15 cellular contexts compared by ENCODE assay signal in the genomic region with DNA sequence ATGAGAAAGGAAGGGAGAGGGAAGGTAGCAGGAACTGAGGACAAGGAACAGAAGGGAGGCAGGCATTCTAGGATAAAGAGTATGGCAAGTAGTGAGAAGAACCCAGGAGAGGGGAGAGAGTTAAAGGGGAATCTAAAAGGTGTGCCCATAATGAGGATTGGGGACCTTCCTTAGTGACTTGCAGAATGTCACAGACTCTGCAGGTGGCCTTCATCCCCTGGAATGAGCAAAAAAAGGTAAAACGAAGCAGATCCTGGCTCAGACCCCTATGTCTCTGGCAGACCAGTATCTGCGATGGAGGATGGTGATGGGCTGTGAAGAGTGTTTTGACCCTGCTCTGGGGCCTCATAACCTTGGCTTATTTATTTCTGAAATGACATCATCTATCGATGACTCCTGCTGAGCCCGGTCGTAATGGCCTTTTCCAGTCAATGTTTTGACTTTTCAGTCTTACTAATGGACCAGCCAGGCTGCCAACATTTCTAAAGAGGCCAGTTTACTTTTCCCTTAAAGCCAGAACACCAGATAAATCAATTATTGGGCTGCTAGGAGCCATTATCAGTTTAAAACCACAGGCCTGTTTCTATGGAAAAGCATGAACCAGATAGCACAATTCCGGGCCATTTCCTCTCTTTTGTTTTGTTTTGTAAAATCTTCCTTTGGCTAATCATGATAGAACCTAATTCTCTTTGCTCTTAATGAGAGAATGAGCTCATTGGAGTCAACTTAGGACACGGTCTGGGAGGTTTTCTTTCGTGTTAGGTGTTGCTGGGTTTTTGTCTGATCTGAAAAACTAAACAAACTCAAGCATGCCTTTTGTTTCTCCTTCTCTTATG. TPM values are rescaled to one million over a fixed set of nuclear protein-coding genes. Genes with fewer than 3 reads are reported as not detected.
DNase-seq lines count a peak whose midpoint lies in the region; ATAC-seq, FAIRE-seq and TF ChIP-seq lines count a peak whose summit lies in the region.
"Had no signal": no experiment of that assay in that cellular context is flagged by ENCODE, and none has a peak within 500 bp of the region (broad histone marks: within the 10 kb centered on the region; RNA-seq: fewer than 3 reads in every experiment).

No MANE protein-coding gene starts in this region.

- intact Hi-C loops in heart right ventricle (cut with DNase I): loop anchor here in 5 of 10 donors (2.0 to 10.0 kb wide), 4 partner anchors 53 to 94 kb away; no protein-coding TSS in a partner anchor
- intact Hi-C loops in cardiac septum (cut with DNase I): loop anchor here (5.0 kb wide), 1 partner anchor 92 kb away; a partner anchor contains a TSS
- intact Hi-C loops in endothelial cell of umbilical vein (cut with micrococcal nuclease): no loop called here

- BruUV-seq in endothelial cell of umbilical vein (replicated peaks; lab: Mats Ljungman, UMichigan): no TSS peak

- FAIRE-seq in endothelial cell of umbilical vein (lab: Jason Lieb, UNC): no peak
- no peak for FAIRE-seq in small intestine (lab: Jason Lieb, UNC)
- FAIRE-seq: frontal cortex had no signal

- peak overlapping the region in 9 of 10 donors; percentile 56 to 98 (median 91) for H3K27ac ChIP-seq in heart right ventricle
- no peak overlapping the region for H3K27ac ChIP-seq in endothelial cell of umbilical vein (ENCODE audit: insufficient read depth, low read depth, low read length)
- peak overlapping the region in 1 of 2 donors; percentile 22 for H3K27ac ChIP-seq in small intestine (ENCODE audit: low read depth in 1 of 2, low read length in 1 of 2)
- H3K27ac ChIP-seq: neutrophil had no signal

- TF ChIP-seq POLR2A in endothelial cell of umbilical vein (IDR thresholded peaks at IDR 0.05; ENCODE audit: low read depth, low read length): no peak

- no peak overlapping the region for H3K9ac ChIP-seq in endothelial cell of umbilical vein (replicated peaks; ENCODE audit: extremely low read depth, insufficient read depth, low read length)

- H3K4me1 ChIP-seq in heart right ventricle (peaks cover 9 to 85% (median 50%) of the 10 kb centered on the region in 9 donors), endothelial cell of umbilical vein (ENCODE audit: control insufficient read depth, extremely low read depth, insufficient read depth, low read length) (peaks cover 7% of the 10 kb centered on the region), small intestine (ENCODE audit: control insufficient read depth in 2 of 2, insufficient read depth in 1 of 2, low read depth in 1 of 2, low read length in 1 of 2) (no peaks in the 10 kb centered on the region)

- DNase-seq in heart right ventricle: peak in 1 of 2 donors; percentile 34
- DNase-seq in cardiac septum (ENCODE audit: low spot score): no peak
- peak; percentile 56 for DNase-seq in endothelial cell of umbilical vein (ENCODE audit: low read depth, low spot score)
- DNase-seq in omental fat pad (ENCODE audit: low spot score): no peak
- no peak for DNase-seq in small intestine
- no peak for DNase-seq in NCI-H1417 treated with DMSO at 0.1 percent for 48 hours (lab: John Stamatoyannopoulos, UW)
- DNase-seq in HFFc6: no peak
- DNase-seq: activated CD4-positive, CD25-positive, alpha-beta regulatory T cell treated with anti-CD3 and anti-CD28 coated beads, Interleukin-2, amount 50 U/mL, for 72 hours; NCI-H446; SIG-M5; stimulated activated naive CD8-positive, alpha-beta T cell treated with anti-CD3 and anti-CD28 coated beads, Interleukin-15, amount 100 ng/mL, for 72 hours had no signal

- no peaks in the 10 kb centered on the region for H3K36me3 ChIP-seq in heart right ventricle
- no peaks in the 10 kb centered on the region for H3K36me3 ChIP-seq in endothelial cell of umbilical vein (ENCODE audit: control insufficient read depth in 2 of 2, extremely low read depth in 1 of 2, insufficient read depth in 2 of 2, low read length in 2 of 2)
- no peaks in the 10 kb centered on the region for H3K36me3 ChIP-seq in small intestine (ENCODE audit: control insufficient read depth in 2 of 2, insufficient read depth in 2 of 2, low read length in 2 of 2)
- H3K36me3 ChIP-seq: neutrophil had no signal

- H3K4me2 ChIP-seq in endothelial cell of umbilical vein (ENCODE audit: insufficient read depth, low read length): no peak overlapping the region

- no peaks in the 10 kb centered on the region for H3K36me3 Mint-ChIP-seq in HFFc6 (ENCODE audit: low read depth)

- peaks cover 19% of the 10 kb centered on the region for H3K4me1 Mint-ChIP-seq in HFFc6 (ENCODE audit: low read depth)

- CTCF ChIA-PET in endothelial cell of umbilical vein (lab: Charles Lee): interaction anchor here (1.1 to 4.6 kb wide), 3 partner anchors 94 to 111 kb away, joined by 3 to 51 read pairs (median 14); no protein-coding TSS in a partner anchor

- peaks cover 0 to 57% (median 8%) of the 10 kb centered on the region in 7 donors for H3K27me3 ChIP-seq in heart right ventricle
- peaks cover 50 to 72% of the 10 kb centered on the region in 2 experiments for H3K27me3 ChIP-seq in endothelial cell of umbilical vein (ENCODE audit: control insufficient read depth in 2 of 2, insufficient read depth in 2 of 2, low read length in 2 of 2)
- peaks cover 0 to 9% of the 10 kb centered on the region in 2 donors for H3K27me3 ChIP-seq in small intestine (ENCODE audit: control insufficient read depth in 2 of 2, insufficient read depth in 2 of 2, low read length in 2 of 2)

- H3K79me2 ChIP-seq in endothelial cell of umbilical vein (ENCODE audit: control insufficient read depth, insufficient read depth, low read length): no peaks in the 10 kb centered on the region

- 27 to 36% methylated on average over 8 of the region's 8 CpGs for WGBS in heart right ventricle, 2 donors
- 65 to 79% (median 76%) methylated on average over 8 of the region's 8 CpGs for WGBS in small intestine, 3 donors

- TF ChIP-seq CTCF in heart right ventricle (IDR thresholded peaks at IDR 0.05) (no peak), endothelial cell of umbilical vein (IDR thresholded peaks at IDR 0.05; ENCODE audit: extremely low read depth in 1 of 2, insufficient read depth in 1 of 2, low read depth in 1 of 2, low read length in 2 of 2) (no peak), omental fat pad (IDR thresholded peaks at IDR 0.05) (no peak), HFFc6 (IDR thresholded peaks at IDR 0.05) (no peak)

- H3K4me3 ChIP-seq in heart right ventricle (peak overlapping the region in 2 of 10 donors; percentile 2 to 8), endothelial cell of umbilical vein (replicated peaks in 1 of 3; ENCODE audit: insufficient read depth in 1 of 3, low read depth in 1 of 3, low read length in 3 of 3) (no peak overlapping the region), small intestine (ENCODE audit: low read depth in 1 of 2, low read length in 2 of 2) (no peak overlapping the region)

- H3K9me3 Mint-ChIP-seq in HFFc6: no peaks in the 10 kb centered on the region
- H3K9me3 Mint-ChIP-seq: activated T-helper 2 cell treated with anti-CD3 and anti-CD28 coated beads, Interferon-gamma antibody, Interleukin-2, Interleukin-4, amounts not matched to agents 10 μg/mL and 5 μg/mL and 100 μg/mL, durations not matched to agents 14 hours and 24 hours and 36 hours; stimulated activated naive CD8-positive, alpha-beta T cell treated with anti-CD3 and anti-CD28 coated beads, Interleukin-15, amount 100 ng/mL, for 72 hours had no signal

- H2AFZ ChIP-seq in endothelial cell of umbilical vein (ENCODE audit: low read depth, low read length): no peak overlapping the region

- no peaks in the 10 kb centered on the region for H4K20me1 ChIP-seq in endothelial cell of umbilical vein (replicated peaks; ENCODE audit: control insufficient read depth, extremely low read depth, insufficient read depth, low read length)

- no peaks in the 10 kb centered on the region for H3K9me1 ChIP-seq in endothelial cell of umbilical vein (replicated peaks; ENCODE audit: control insufficient read depth, extremely low read depth, insufficient read depth, low read length)

- ATAC-seq in heart right ventricle: no peak
- peak; percentile 42 for ATAC-seq in omental fat pad (ENCODE audit: low FRiP score)
- no peak for ATAC-seq in HG02759 (IDR thresholded peaks at IDR 0.05; ENCODE audit: unreplicated experiment)
- ATAC-seq: stimulated activated naive CD8-positive, alpha-beta T cell treated with anti-CD3 and anti-CD28 coated beads, Interleukin-15, amount 100 ng/mL, for 72 hours had no signal

- H3K27ac Mint-ChIP-seq in HFFc6: no peak overlapping the region; the same call in 1 of the 2 replicates
- H3K27ac Mint-ChIP-seq: activated T-helper 2 cell treated with anti-CD3 and anti-CD28 coated beads, Interferon-gamma antibody, Interleukin-2, Interleukin-4, amounts not matched to agents 10 μg/mL and 5 μg/mL and 100 μg/mL, durations not matched to agents 14 hours and 24 hours and 36 hours; stimulated activated naive CD8-positive, alpha-beta T cell treated with anti-CD3 and anti-CD28 coated beads, Interleukin-15, amount 100 ng/mL, for 72 hours had no signal

- no peak overlapping the region for H3K4me3 Mint-ChIP-seq in HFFc6
- H3K4me3 Mint-ChIP-seq: stimulated activated naive CD8-positive, alpha-beta T cell treated with anti-CD3 and anti-CD28 coated beads, Interleukin-15, amount 100 ng/mL, for 72 hours had no signal

- H3K27me3 Mint-ChIP-seq in HFFc6 (ENCODE audit: insufficient read depth): peaks cover 26% of the 10 kb centered on the region

- H3K9me3 ChIP-seq in heart right ventricle (no peaks in the 10 kb centered on the region), endothelial cell of umbilical vein (replicated peaks; ENCODE audit: control insufficient read depth, insufficient read depth, low read length) (no peaks in the 10 kb centered on the region), small intestine (ENCODE audit: control insufficient read depth, low read depth) (no peaks in the 10 kb centered on the region)
- H3K9me3 ChIP-seq: neutrophil had no signal

- dilution Hi-C loops in endothelial cell of umbilical vein (cut with MboI; ENCODE audit: extremely low pct_ligation_motif_present, low sequenced_read_pairs): no loop called here

- POLR2A ChIA-PET in endothelial cell of umbilical vein (lab: Charles Lee): interaction anchor here (0.6 kb wide), 1 partner anchor 1052 kb away, joined by 5 read pairs; no protein-coding TSS in a partner anchor

RNA-seq across cellular contexts. Expression of a gene that starts 3.1 kb away (rescaled TPM):
- total RNA-seq in heart right ventricle (100 to 1,000 TPM; 164 to 203 (median 181) TPM), cardiac septum (151 TPM), endothelial cell of umbilical vein (0.74 and 1.4 TPM in 2 replicates), omental fat pad (10 to 100 TPM; 10.1 to 33.8 (median 21.0) TPM)
- polyA plus RNA-seq in heart right ventricle (10 to 100 TPM; 83.7 to 89.1 TPM), endothelial cell of umbilical vein (0.13 and 0.26 TPM in 2 replicates), small intestine (1 to 10 TPM; 1.1 to 9.9 (median 1.4) TPM)
- polyA plus RNA-seq in endothelial cell of umbilical vein (2011; cell fraction: cytosol; rRNA removed): 0.69 and 0.80 TPM in 2 replicates
- polyA plus RNA-seq in endothelial cell of umbilical vein (2011; cell fraction: nucleus; rRNA removed): 0.87 and 0.99 TPM in 2 replicates
- 1.3 and 2.7 TPM in 2 replicates for polyA plus RNA-seq in endothelial cell of umbilical vein (2012)
- 0.41 and 0.53 TPM in 2 replicates for polyA minus RNA-seq in endothelial cell of umbilical vein
- 1.6 TPM for polyA minus RNA-seq in endothelial cell of umbilical vein (2011; cell fraction: cytosol; rRNA and poly(A)+ RNA removed)
- polyA minus RNA-seq in endothelial cell of umbilical vein (2011; cell fraction: nucleus; rRNA and poly(A)+ RNA removed): 0.53 and 0.72 TPM in 2 replicates
- total RNA-seq in HFFc6 (2021; fragmentation: NEBNext Ultra II Directional; extraction: Animal tissue kit (Norgen Biotek cat#: 25700)): under 1 TPM; 0.14 to 0.60 (median 0.57) TPM
